In genomic region chr19:12495002-12495802, GRCh38 we compare ENCODE assay signal across 7 cellular contexts. TPM values are rescaled to one million over a fixed set of nuclear protein-coding genes. Genes with fewer than 3 reads are reported as not detected.
DNase-seq lines count a peak whose midpoint lies in the region; ATAC-seq lines count a peak whose summit lies in the region.

No MANE protein-coding gene starts in this region.

- peaks cover 10% of the 10 kb centered on the region for H3K4me1 ChIP-seq in effector memory CD4-positive, alpha-beta T cell (ENCODE audit: control insufficient read depth, insufficient read depth, low read length, poor library complexity, severe bottlenecking)

- DNase-seq in NCI-H69 (lab: John Stamatoyannopoulos, UW), result peak; percentile 98
- DNase-seq in activated CD8-positive, alpha-beta memory T cell treated with anti-CD3 and anti-CD28 coated beads for 4 hours (ENCODE audit: low read depth in 2 of 2), result peak; percentile 86
- DNase-seq in effector memory CD4-positive, alpha-beta T cell, result peak; percentile 73 to 87 (median 83)
- DNase-seq in lung microvascular endothelial cell (ENCODE audit: low read depth in 2 of 2), result peak; percentile 89 to 92
- peak; percentile 87 to 94 (median 93) for DNase-seq in stimulated activated CD4-positive, alpha-beta T cell treated with anti-CD3 and anti-CD28 coated beads, TNF-alpha, amount 100 ng/mL, for 24 hours (ENCODE audit: low read depth in 3 of 3)

- H3K9me3 ChIP-seq in effector memory CD4-positive, alpha-beta T cell (ENCODE audit: control insufficient read depth, low read length), result no peaks in the 10 kb centered on the region

- ATAC-seq in GM18502 (IDR thresholded peaks at IDR 0.05; ENCODE audit: poor library complexity, unreplicated experiment) (peak; percentile 86), HG03196 (IDR thresholded peaks at IDR 0.05; ENCODE audit: unreplicated experiment) (peak; percentile 96)

- H3K27me3 ChIP-seq in effector memory CD4-positive, alpha-beta T cell (replicated peaks; ENCODE audit: control insufficient read depth, insufficient read depth, low read length, poor library complexity, severe bottlenecking), result no peaks in the 10 kb centered on the region

- no peaks in the 10 kb centered on the region for H3K36me3 ChIP-seq in effector memory CD4-positive, alpha-beta T cell (ENCODE audit: control insufficient read depth, insufficient read depth, low read length)

- peak overlapping the region; percentile 59 for H3K27ac ChIP-seq in effector memory CD4-positive, alpha-beta T cell (ENCODE audit: insufficient read depth, low read length, poor library complexity, severe bottlenecking)

- peak overlapping the region; percentile 65 for H3K4me3 ChIP-seq in effector memory CD4-positive, alpha-beta T cell (ENCODE audit: insufficient read depth, low read depth, low read length, poor library complexity, severe bottlenecking)

RNA-seq across cellular contexts. Expression of gene ZNF709, which starts 10.6 kb away (rescaled TPM):
- total RNA-seq in lung microvascular endothelial cell, result 2.6 and 4.4 TPM in 2 replicates

RNA-seq across cellular contexts. Expression of gene ZNF443, which starts 54.4 kb away (rescaled TPM):
- 3.7 and 6.9 TPM in 2 replicates for total RNA-seq in lung microvascular endothelial cell

RNA-seq across cellular contexts. Expression of gene ZNF564, which starts 56.1 kb away (rescaled TPM):
- 6.5 and 11.1 TPM in 2 replicates for total RNA-seq in lung microvascular endothelial cell

Comparison
In these comparisons a context has a peak if more than half of its experiments do, and no peak if none do; other contexts are left out.
1. Peak in every context shown above with its lines: DNase-seq, ATAC-seq, H3K4me3 ChIP-seq and H3K27ac ChIP-seq.